17 cellular contexts compared by ENCODE assay signal in the genomic region with DNA sequence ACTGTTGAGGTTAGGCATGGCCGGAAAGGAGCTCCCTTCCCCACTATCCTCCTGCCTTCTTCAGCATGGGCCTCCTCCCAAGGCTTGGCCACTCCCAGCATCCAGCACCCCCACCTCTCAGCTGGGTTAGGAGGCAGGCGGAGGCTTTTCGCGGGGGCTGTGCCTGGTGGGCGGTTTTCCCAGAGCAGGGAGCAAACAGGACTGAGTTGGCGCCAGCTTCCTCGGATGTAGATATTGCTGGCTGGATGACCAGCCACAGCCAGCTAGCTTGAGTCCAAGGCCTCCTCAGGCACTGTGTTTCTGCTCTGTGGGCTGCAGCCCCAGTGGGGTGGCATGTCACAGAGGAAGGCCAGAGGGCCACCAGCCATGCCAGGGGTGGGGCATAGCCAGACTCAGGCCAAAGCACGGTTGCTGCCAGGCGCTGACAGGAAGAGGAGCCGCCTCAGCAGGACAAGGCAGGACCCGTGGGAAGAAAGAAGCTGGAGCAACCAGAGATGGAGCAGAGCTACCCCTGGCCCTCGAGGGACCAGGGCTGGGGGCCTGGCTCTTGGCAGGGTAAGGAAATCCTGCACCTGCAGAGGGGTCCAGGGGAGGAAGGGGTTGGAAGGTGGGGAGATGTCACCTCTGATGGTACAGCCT. TPM values are rescaled to one million over a fixed set of nuclear protein-coding genes. Genes with fewer than 3 reads are reported as not detected.
A peak's percentile ranks its signal among the peaks of the same experiment; 100 is the strongest.
DNase-seq lines count a peak whose midpoint lies in the region; ATAC-seq and TF ChIP-seq lines count a peak whose summit lies in the region.
"Had no signal": no experiment of that assay in that cellular context is flagged by ENCODE, and none has a peak within 500 bp of the region (broad histone marks: within the 10 kb centered on the region; RNA-seq: fewer than 3 reads in every experiment).

TCF23 (plus strand) TSS at position 204 of the 639 bp plus-strand sequence; CDS start at position 334, 130 bp downstream.

- H3K4me1 ChIP-seq in BLaER1: peaks cover 14% of the 10 kb centered on the region
- no peaks in the 10 kb centered on the region for H3K4me1 ChIP-seq in IMR-90 (ENCODE audit: control insufficient read depth, insufficient read depth, low read length)
- H3K4me1 ChIP-seq: Peyer's patch had no signal

- H3K4me3 ChIP-seq in BLaER1 (no peak within 1 kb of the TSS), IMR-90 (ENCODE audit: insufficient read depth, low read depth, low read length) (no peak within 1 kb of the TSS)
- H3K4me3 ChIP-seq: Peyer's patch had no signal

- H3K23ac ChIP-seq in IMR-90 (ENCODE audit: low read depth, low read length): no peak within 1 kb of the TSS

- H2BK5ac ChIP-seq in IMR-90 (ENCODE audit: low read depth, low read length, poor library complexity, severe bottlenecking): no peak within 1 kb of the TSS

- H3K27me3 ChIP-seq in BLaER1 (no peaks in the 10 kb centered on the region), IMR-90 (ENCODE audit: control insufficient read depth, insufficient read depth, low read length) (peaks cover 31% of the 10 kb centered on the region)
- H3K27me3 ChIP-seq: Peyer's patch had no signal

- dilution Hi-C loops in IMR-90 (cut with HindIII; ENCODE audit: low sequenced_read_pairs, unreplicated experiment): no loop called here

- no peak for TF ChIP-seq CTCF in IMR-90 (conservative IDR thresholded peaks at IDR 0.05; ENCODE audit: low read depth, low read length)

- H3K9ac ChIP-seq in BLaER1 (no peak within 1 kb of the TSS), IMR-90 (ENCODE audit: low read depth, low read length) (no peak within 1 kb of the TSS)

- H3K56ac ChIP-seq in IMR-90 (ENCODE audit: extremely low read depth, insufficient read depth, low read length): no peak within 1 kb of the TSS

- no TSS peak for BruUV-seq in IMR-90 (replicated peaks; lab: Mats Ljungman, UMichigan)

- H4K20me1 ChIP-seq in BLaER1 (no peaks in the 10 kb centered on the region), IMR-90 (ENCODE audit: insufficient read depth, low read length) (no peaks in the 10 kb centered on the region)

- no peak within 1 kb of the TSS for H3K4ac ChIP-seq in IMR-90 (ENCODE audit: low read depth, low read length)

- H3K4me2 ChIP-seq in BLaER1 (peak within 1 kb of the TSS; percentile 45), IMR-90 (ENCODE audit: low read depth, low read length) (no peak within 1 kb of the TSS)

- H3K9me3 ChIP-seq in BLaER1 (no peaks in the 10 kb centered on the region), IMR-90 (ENCODE audit: control insufficient read depth, insufficient read depth, low read length) (no peaks in the 10 kb centered on the region)
- H3K9me3 ChIP-seq: Peyer's patch had no signal

- H3K36me3 ChIP-seq in BLaER1 (no peaks in the 10 kb centered on the region), IMR-90 (ENCODE audit: control insufficient read depth, insufficient read depth, low read length) (no peaks in the 10 kb centered on the region)
- H3K36me3 ChIP-seq: Peyer's patch had no signal

- no peak within 1 kb of the TSS for H4K8ac ChIP-seq in IMR-90 (ENCODE audit: low read depth in 2 of 2, low read length in 2 of 2)

- no peaks in the 10 kb centered on the region for H3K79me1 ChIP-seq in IMR-90 (ENCODE audit: low read depth in 1 of 2, low read length in 2 of 2)

- no peak within 1 kb of the TSS for H2BK20ac ChIP-seq in IMR-90 (ENCODE audit: low read depth, low read length)

- CTCF ChIA-PET in IMR-90 (lab: Yijun Ruan, JAX): interaction anchor here (0.5 to 0.6 kb wide), 2 partner anchors 13 to 21 kb away, joined by 3 to 5 read pairs; no protein-coding TSS in a partner anchor

- H3K27ac ChIP-seq in BLaER1: no peak within 1 kb of the TSS
- no peak within 1 kb of the TSS for H3K27ac ChIP-seq in IMR-90 (ENCODE audit: insufficient read depth, low read length)
- H3K27ac ChIP-seq: Peyer's patch had no signal

- no peak within 1 kb of the TSS for H2AK5ac ChIP-seq in IMR-90 (ENCODE audit: low read depth, low read length)

- no peak within 1 kb of the TSS for H3K18ac ChIP-seq in IMR-90 (ENCODE audit: low read depth, low read length)

- H2BK15ac ChIP-seq in IMR-90 (ENCODE audit: low read depth, low read length): no peak within 1 kb of the TSS

- H4K5ac ChIP-seq in IMR-90 (ENCODE audit: low read depth, low read length): no peak within 1 kb of the TSS

- no peaks in the 10 kb centered on the region; the same call in 1 of the 2 replicates for H3K9me1 ChIP-seq in IMR-90 (ENCODE audit: insufficient read depth, low read length)

- 51% methylated on average over 7 of the region's 12 CpGs; no CpG with 5 or more reads in 1 of the 2 experiments for WGBS in IMR-90 (ENCODE audit: extremely low coverage in 2 of 2, insufficient read length in 1 of 2), 2 experiments

- no peak within 1 kb of the TSS for H3K14ac ChIP-seq in IMR-90 (replicated peaks; ENCODE audit: low read depth, low read length)

- peak within 1 kb of the TSS; percentile 5 for H2AFZ ChIP-seq in IMR-90 (replicated peaks; ENCODE audit: low read length, poor library complexity)

- in situ Hi-C loops in IMR-90 (cut with MboI; ENCODE audit: low sequenced_read_pairs): no loop called here

- no peak for TF ChIP-seq RAD21 in IMR-90 (IDR thresholded peaks at IDR 0.05; ENCODE audit: low read length)

- no peak for TF ChIP-seq POLR2A in IMR-90 (IDR thresholded peaks at IDR 0.05; ENCODE audit: low read depth, low read length)

- DNase-seq in IMR-90 (no peak), posterior vena cava (ENCODE audit: low spot score) (peak; percentile 69), inferior parietal cortex (ENCODE audit: extremely low spot score) (no peak), NCI-H1436 treated with DMSO at 0.1 percent for 48 hours (lab: John Stamatoyannopoulos, UW) (no peak)
- DNase-seq: AML-193; CD4-positive, alpha-beta memory T cell; MM.1S; NCI-H1105 treated with DMSO at 0.1 percent for 48 hours; NCI-H187 treated with DMSO at 0.1 percent for 48 hours; NCI-H446 treated with DMSO at 0.1 percent for 48 hours; NCI-H82; Peyer's patch; SHP77 treated with DMSO at 0.1 percent for 48 hours had no signal

- H2AK9ac ChIP-seq in IMR-90 (replicated peaks; ENCODE audit: low read depth, low read length, poor library complexity): no peak within 1 kb of the TSS

- POLR2A ChIA-PET in IMR-90 (lab: Charles Lee; ENCODE audit: unreplicated experiment): no interaction called here

- intact Hi-C loops in IMR-90 (cut with micrococcal nuclease): no loop called here
- intact Hi-C loops in posterior vena cava (cut with DNase I): no loop called here

- H2BK120ac ChIP-seq in IMR-90 (ENCODE audit: low read depth, low read length): no peak within 1 kb of the TSS

- H4K91ac ChIP-seq in IMR-90 (ENCODE audit: insufficient read depth, low read depth, low read length): no peak within 1 kb of the TSS

- ATAC-seq in IMR-90 (ENCODE audit: low read depth) (no peak), esophagus mucosa (peak; percentile 40), HG02870 (IDR thresholded peaks at IDR 0.05; ENCODE audit: unreplicated experiment) (no peak)

TF ChIP-seq in IMR-90, 13 proteins besides CTCF, POLR2A, EP300 and RAD21:
- TF ChIP-seq MXI1 (IDR thresholded peaks at IDR 0.05; ENCODE audit: borderline replicate concordance, low read depth, low read length) (no peak), NFE2L2 (IDR thresholded peaks at IDR 0.05; ENCODE audit: low read depth, low read length) (no peak), MAFK (IDR thresholded peaks at IDR 0.05; ENCODE audit: low read depth, low read length) (no peak), CEBPB (IDR thresholded peaks at IDR 0.05; ENCODE audit: low read depth, low read length) (no peak)
- TF ChIP-seq, protein P1, sequence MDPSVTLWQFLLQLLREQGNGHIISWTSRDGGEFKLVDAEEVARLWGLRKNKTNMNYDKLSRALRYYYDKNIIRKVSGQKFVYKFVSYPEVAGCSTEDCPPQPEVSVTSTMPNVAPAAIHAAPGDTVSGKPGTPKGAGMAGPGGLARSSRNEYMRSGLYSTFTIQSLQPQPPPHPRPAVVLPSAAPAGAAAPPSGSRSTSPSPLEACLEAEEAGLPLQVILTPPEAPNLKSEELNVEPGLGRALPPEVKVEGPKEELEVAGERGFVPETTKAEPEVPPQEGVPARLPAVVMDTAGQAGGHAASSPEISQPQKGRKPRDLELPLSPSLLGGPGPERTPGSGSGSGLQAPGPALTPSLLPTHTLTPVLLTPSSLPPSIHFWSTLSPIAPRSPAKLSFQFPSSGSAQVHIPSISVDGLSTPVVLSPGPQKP (IDR thresholded peaks at IDR 0.05; ENCODE audit: borderline replicate concordance, low read depth, low read length): no peak

RNA-seq across cellular contexts. Expression of gene TCF23, which starts in this region (rescaled TPM):
- not detected in 2 replicates for total RNA-seq in IMR-90 (2012; rRNA removed)
- polyA plus RNA-seq in IMR-90 (2012; rRNA removed): not detected in 2 replicates
- polyA plus RNA-seq in IMR-90 (2012; cell fraction: cytosol; rRNA removed): not detected in 2 replicates
- not detected in 2 replicates for polyA plus RNA-seq in IMR-90 (2012; cell fraction: nucleus; rRNA removed; ENCODE audit: low replicate concordance)
- not detected for total RNA-seq in esophagus mucosa
- 10 to 100 TPM in 1 of 2 donors, 1 to 10 TPM in 1; 5.0 to 10.7 TPM for total RNA-seq in posterior vena cava
- total RNA-seq: CD4-positive, alpha-beta memory T cell; Daoy; Peyer's patch had no signal
- polyA plus RNA-seq: CD4-positive, alpha-beta memory T cell had no signal

Comparison
In these comparisons a context has a peak if more than half of its experiments do, and no peak if none do; other contexts are left out.
1. Peak in ATAC-seq in esophagus mucosa; RNA of the gene not detected or under 1 TPM.